8 cellular contexts compared by ENCODE assay signal in genomic region chrX:119686087-119686639, GRCh38. TPM values are rescaled to one million over a fixed set of nuclear protein-coding genes. Genes with fewer than 3 reads are reported as not detected.
A peak's percentile ranks its signal among the peaks of the same experiment; 100 is the strongest.
DNase-seq lines count a peak whose midpoint lies in the region; ATAC-seq lines count a peak whose summit lies in the region.

No MANE protein-coding gene starts in this region.

- H3K36me3 ChIP-seq in naive thymus-derived CD4-positive, alpha-beta T cell (ENCODE audit: control insufficient read depth in 2 of 3, insufficient read depth in 3 of 3, low read length in 3 of 3), result no peaks in the 10 kb centered on the region

- H3K4me1 ChIP-seq in naive thymus-derived CD4-positive, alpha-beta T cell (ENCODE audit: control insufficient read depth in 2 of 2, insufficient read depth in 2 of 2, low read length in 2 of 2), result peaks cover 52 to 65% of the 10 kb centered on the region in 2 donors

- peaks cover 46% of the 10 kb centered on the region for H3K4me1 Mint-ChIP-seq in activated naive CD4-positive, alpha-beta T cell treated with anti-CD3 and anti-CD28 coated beads for 36 hours (ENCODE audit: low read depth)
- H3K4me1 Mint-ChIP-seq in activated naive CD8-positive, alpha-beta T cell treated with anti-CD3 and anti-CD28 coated beads, Interleukin-2, amount 50 U/mL, for 24 hours, result peaks cover 81% of the 10 kb centered on the region
- peaks cover 17 to 95% (median 59%) of the 10 kb centered on the region in 7 donors for H3K4me1 Mint-ChIP-seq in naive thymus-derived CD4-positive, alpha-beta T cell

- H3K9me3 ChIP-seq in naive thymus-derived CD4-positive, alpha-beta T cell (ENCODE audit: control insufficient read depth in 2 of 3, low read length in 3 of 3), result no peaks in the 10 kb centered on the region

- no peaks in the 10 kb centered on the region for H3K27me3 Mint-ChIP-seq in activated naive CD4-positive, alpha-beta T cell treated with anti-CD3 and anti-CD28 coated beads for 36 hours (ENCODE audit: low read depth)
- no peaks in the 10 kb centered on the region for H3K27me3 Mint-ChIP-seq in activated naive CD8-positive, alpha-beta T cell treated with anti-CD3 and anti-CD28 coated beads, Interleukin-2, amount 50 U/mL, for 24 hours
- H3K27me3 Mint-ChIP-seq in naive thymus-derived CD4-positive, alpha-beta T cell, result no peaks in the 10 kb centered on the region

- CTCF ChIA-PET in activated naive CD4-positive, alpha-beta T cell treated with anti-CD3 and anti-CD28 coated beads for 36 hours (lab: Charles Lee), result interaction anchor here (1.0 to 1.4 kb wide), 3 partner anchors 13 to 80 kb away, joined by 3 to 10 read pairs (median 3); partner anchors contain the start of gene NKRF
- CTCF ChIA-PET in naive thymus-derived CD4-positive, alpha-beta T cell (lab: Charles Lee), result interaction anchor here (0.7 to 1.0 kb wide), 2 partner anchors 8 to 30 kb away, joined by 3 read pairs; no protein-coding TSS in a partner anchor

- H3K27ac Mint-ChIP-seq in activated naive CD4-positive, alpha-beta T cell treated with anti-CD3 and anti-CD28 coated beads for 36 hours, result peak overlapping the region; percentile 100
- H3K27ac Mint-ChIP-seq in activated naive CD8-positive, alpha-beta T cell treated with anti-CD3 and anti-CD28 coated beads, Interleukin-2, amount 50 U/mL, for 24 hours, result peak overlapping the region; percentile 99
- peak overlapping the region; percentile 95 to 99 (median 98) for H3K27ac Mint-ChIP-seq in naive thymus-derived CD4-positive, alpha-beta T cell

- intact Hi-C loops in activated naive CD4-positive, alpha-beta T cell treated with anti-CD3 and anti-CD28 coated beads for 36 hours (cut with micrococcal nuclease), result loop anchor here (10.0 kb wide), 1 partner anchor 1151 kb away; no protein-coding TSS in a partner anchor
- intact Hi-C loops in naive thymus-derived CD4-positive, alpha-beta T cell (cut with micrococcal nuclease), result no loop called here

- H3K27ac ChIP-seq in naive thymus-derived CD4-positive, alpha-beta T cell (ENCODE audit: low read depth, low read length), result peak overlapping the region; percentile 89

- no peaks in the 10 kb centered on the region for H3K27me3 ChIP-seq in naive thymus-derived CD4-positive, alpha-beta T cell (ENCODE audit: control insufficient read depth in 2 of 2, insufficient read depth in 2 of 2, low read length in 2 of 2)

- H3K4me3 Mint-ChIP-seq in activated naive CD4-positive, alpha-beta T cell treated with anti-CD3 and anti-CD28 coated beads for 36 hours, result peak overlapping the region; percentile 84
- H3K4me3 Mint-ChIP-seq in activated naive CD8-positive, alpha-beta T cell treated with anti-CD3 and anti-CD28 coated beads, Interleukin-2, amount 50 U/mL, for 24 hours, result peak overlapping the region; percentile 92
- H3K4me3 Mint-ChIP-seq in naive thymus-derived CD4-positive, alpha-beta T cell, result peak overlapping the region; percentile 86 to 100 (median 98)

- ATAC-seq in HG03432 (IDR thresholded peaks at IDR 0.05; ENCODE audit: unreplicated experiment) (peak; percentile 51), GM19328 (IDR thresholded peaks at IDR 0.05; ENCODE audit: unreplicated experiment) (no peak)
- no peak for ATAC-seq in activated naive CD8-positive, alpha-beta T cell treated with anti-CD3 and anti-CD28 coated beads, Interleukin-2, amount 50 U/mL, for 24 hours
- no peak for ATAC-seq in naive thymus-derived CD4-positive, alpha-beta T cell

- POLR2A ChIA-PET in naive thymus-derived CD4-positive, alpha-beta T cell (lab: Charles Lee), result interaction anchor here (1.4 to 13.5 kb wide), 2 partner anchors 13 to 80 kb away, joined by 4 to 290 read pairs; partner anchors contain the start of gene NKRF

- DNase-seq in activated naive CD4-positive, alpha-beta T cell treated with anti-CD3 and anti-CD28 coated beads for 36 hours, result peak; percentile 39
- no peak for DNase-seq in activated naive CD4-positive, alpha-beta T cell treated with anti-CD3 and anti-CD28 coated beads, Interleukin-2, amount 50 U/mL, for 16 hours
- DNase-seq in activated naive CD8-positive, alpha-beta T cell treated with anti-CD3 and anti-CD28 coated beads, Interleukin-2, amount 50 U/mL, for 24 hours, result no peak
- DNase-seq in naive thymus-derived CD4-positive, alpha-beta T cell, result peak in 2 of 9 donors; percentile 22 to 24
- DNase-seq in 8988T, result no peak
- DNase-seq in stimulated activated naive CD4-positive, alpha-beta T cell treated with Interleukin-2 at 50 U/mL for 16 hours (lab: John Stamatoyannopoulos, UW), result no peak

- peaks cover 11% of the 10 kb centered on the region for H3K36me3 Mint-ChIP-seq in activated naive CD4-positive, alpha-beta T cell treated with anti-CD3 and anti-CD28 coated beads for 36 hours (ENCODE audit: low read depth)
- H3K36me3 Mint-ChIP-seq in activated naive CD8-positive, alpha-beta T cell treated with anti-CD3 and anti-CD28 coated beads, Interleukin-2, amount 50 U/mL, for 24 hours (ENCODE audit: low read depth), result peaks cover 12% of the 10 kb centered on the region
- peaks cover 0 to 32% (median 4%) of the 10 kb centered on the region in 5 donors for H3K36me3 Mint-ChIP-seq in naive thymus-derived CD4-positive, alpha-beta T cell

- H3K4me3 ChIP-seq in naive thymus-derived CD4-positive, alpha-beta T cell (ENCODE audit: low read length), result peak overlapping the region; percentile 62

- no peaks in the 10 kb centered on the region for H3K9me3 Mint-ChIP-seq in activated naive CD4-positive, alpha-beta T cell treated with anti-CD3 and anti-CD28 coated beads for 36 hours
- H3K9me3 Mint-ChIP-seq in activated naive CD8-positive, alpha-beta T cell treated with anti-CD3 and anti-CD28 coated beads, Interleukin-2, amount 50 U/mL, for 24 hours, result no peaks in the 10 kb centered on the region
- H3K9me3 Mint-ChIP-seq in naive thymus-derived CD4-positive, alpha-beta T cell, result peaks cover 0 to 2% (median 0%) of the 10 kb centered on the region in 11 donors

RNA-seq across cellular contexts. Expression of gene SEPTIN6, which starts 6.8 kb away (rescaled TPM):
- 100 to 1,000 TPM; 137 to 143 TPM for total RNA-seq in activated naive CD4-positive, alpha-beta T cell treated with anti-CD3 and anti-CD28 coated beads for 36 hours
- total RNA-seq in naive thymus-derived CD4-positive, alpha-beta T cell, result 100 to 1,000 TPM; 151 to 315 (median 221) TPM
- 100 to 1,000 TPM; 197 to 296 TPM for polyA plus RNA-seq in naive thymus-derived CD4-positive, alpha-beta T cell
